Comparison of ENCODE assay signal across 11 cellular contexts in the genomic region with DNA sequence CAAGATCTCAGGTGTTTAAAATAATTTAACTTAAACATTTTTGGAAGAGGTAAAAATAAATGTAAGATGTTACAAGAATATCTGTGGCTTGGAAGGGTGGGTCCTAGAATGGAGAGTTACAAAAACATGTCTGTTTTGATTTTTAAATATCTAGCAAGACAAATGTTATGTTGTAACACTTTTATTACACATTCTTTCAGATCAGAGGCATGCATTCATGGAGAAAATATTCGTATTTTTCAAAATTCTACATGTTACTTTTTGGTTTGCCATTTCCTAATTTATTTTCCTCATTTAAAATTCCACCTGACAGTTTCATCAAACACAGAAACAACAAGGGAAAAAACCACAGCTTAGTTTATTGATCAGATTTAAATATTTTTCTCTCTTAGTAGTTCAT. TPM values are rescaled to one million over a fixed set of nuclear protein-coding genes. Genes with fewer than 3 reads are reported as not detected.
A peak's percentile ranks its signal among the peaks of the same experiment; 100 is the strongest.
DNase-seq lines count a peak whose midpoint lies in the region; ATAC-seq, FAIRE-seq and TF ChIP-seq lines count a peak whose summit lies in the region.
"Had no signal": no experiment of that assay in that cellular context is flagged by ENCODE, and none has a peak within 500 bp of the region (broad histone marks: within the 10 kb centered on the region; RNA-seq: fewer than 3 reads in every experiment).

No MANE protein-coding gene starts in this region.

- H3K9me3 ChIP-seq in CD4-positive, alpha-beta memory T cell (ENCODE audit: control insufficient read depth in 1 of 2, low read length in 2 of 2): no peaks in the 10 kb centered on the region
- H3K9me3 ChIP-seq in right lobe of liver (no peaks in the 10 kb centered on the region), small intestine (ENCODE audit: control insufficient read depth, low read depth) (no peaks in the 10 kb centered on the region)

- H3K4me1 Mint-ChIP-seq in CD4-positive, alpha-beta memory T cell: peaks cover 40 to 62% (median 48%) of the 10 kb centered on the region in 4 donors
- peaks cover 13% of the 10 kb centered on the region for H3K4me1 Mint-ChIP-seq in WTC11
- peaks cover 45% of the 10 kb centered on the region for H3K4me1 Mint-ChIP-seq in activated CD4-positive, alpha-beta T cell treated with anti-CD3 and anti-CD28 coated beads for 36 hours

- peaks cover 41% of the 10 kb centered on the region for H3K4me1 ChIP-seq in CD4-positive, alpha-beta memory T cell (ENCODE audit: insufficient read depth, low read length)
- H3K4me1 ChIP-seq in right lobe of liver: peaks cover 0 to 13% (median 6%) of the 10 kb centered on the region in 4 donors
- H3K4me1 ChIP-seq in small intestine (ENCODE audit: control insufficient read depth in 2 of 2, insufficient read depth in 1 of 2, low read depth in 1 of 2, low read length in 1 of 2): peaks cover 0 to 2% of the 10 kb centered on the region in 2 donors

- TF ChIP-seq CTCF in WTC11 (IDR thresholded peaks at IDR 0.05): no peak
- no peak for TF ChIP-seq CTCF in right lobe of liver (IDR thresholded peaks at IDR 0.05)

- peak; percentile 36 for FAIRE-seq in small intestine (lab: Jason Lieb, UNC)

- POLR2A ChIA-PET in CD4-positive, alpha-beta memory T cell (lab: Charles Lee; ENCODE audit: partially characterized antibody): no interaction called here
- POLR2A ChIA-PET in WTC11 (lab: Charles Lee): no interaction called here
- POLR2A ChIA-PET in activated CD4-positive, alpha-beta T cell treated with anti-CD3 and anti-CD28 coated beads for 36 hours (lab: Charles Lee): no interaction called here

- no peak overlapping the region for H3K4me3 Mint-ChIP-seq in CD4-positive, alpha-beta memory T cell
- no peak overlapping the region for H3K4me3 Mint-ChIP-seq in WTC11
- H3K4me3 Mint-ChIP-seq in activated CD4-positive, alpha-beta T cell treated with anti-CD3 and anti-CD28 coated beads for 36 hours: no peak overlapping the region

- no peak overlapping the region for H3K4me3 ChIP-seq in CD4-positive, alpha-beta memory T cell (ENCODE audit: low read length in 2 of 2)
- H3K4me3 ChIP-seq in right lobe of liver (no peak overlapping the region), small intestine (ENCODE audit: low read depth in 1 of 2, low read length in 2 of 2) (no peak overlapping the region)

- ATAC-seq in WTC11 (no peak), right lobe of liver (no peak), GM21423 (IDR thresholded peaks at IDR 0.05; ENCODE audit: unreplicated experiment) (no peak)
- no peak for ATAC-seq in activated CD4-positive, alpha-beta T cell treated with anti-CD3 and anti-CD28 coated beads for 36 hours

- no peak overlapping the region for H3K27ac ChIP-seq in CD4-positive, alpha-beta memory T cell (ENCODE audit: low read depth, low read length)
- H3K27ac ChIP-seq in right lobe of liver: peak overlapping the region; percentile 28 to 51 (median 39)
- peak overlapping the region in 1 of 2 donors; percentile 72 for H3K27ac ChIP-seq in small intestine (ENCODE audit: low read depth in 1 of 2, low read length in 1 of 2)
- no peak overlapping the region for H3K27ac ChIP-seq in caudate nucleus (ENCODE audit: low read depth, low read length)

- intact Hi-C loops in CD4-positive, alpha-beta memory T cell (cut with micrococcal nuclease): no loop called here
- intact Hi-C loops in right lobe of liver (cut with DNase I): no loop called here
- intact Hi-C loops in activated CD4-positive, alpha-beta T cell treated with anti-CD3 and anti-CD28 coated beads for 36 hours (cut with DNase I, micrococcal nuclease): no loop called here

- H3K36me3 Mint-ChIP-seq in CD4-positive, alpha-beta memory T cell: peaks cover 10 to 12% of the 10 kb centered on the region in 2 donors
- no peaks in the 10 kb centered on the region for H3K36me3 Mint-ChIP-seq in WTC11
- H3K36me3 Mint-ChIP-seq in activated CD4-positive, alpha-beta T cell treated with anti-CD3 and anti-CD28 coated beads for 36 hours (ENCODE audit: low read depth): peaks cover 11% of the 10 kb centered on the region

- CTCF ChIA-PET in CD4-positive, alpha-beta memory T cell (lab: Charles Lee; ENCODE audit: partially characterized antibody): interaction anchor here (1.4 to 3.9 kb wide), 5 partner anchors 10 to 28 kb away, joined by 3 to 15 read pairs (median 6); partner anchors contain the start of gene WBP1L
- CTCF ChIA-PET in WTC11 (lab: Charles Lee): interaction anchor here (0.5 to 2.5 kb wide), 15 partner anchors 10 to 524 kb away, joined by 3 to 11 read pairs (median 3); partner anchors contain the start of genes ARL3 and WBP1L
- CTCF ChIA-PET in activated CD4-positive, alpha-beta T cell treated with anti-CD3 and anti-CD28 coated beads for 36 hours (lab: Charles Lee): interaction anchor here (0.6 to 4.1 kb wide), 6 partner anchors 10 to 148 kb away, joined by 3 to 26 read pairs (median 10); no protein-coding TSS in a partner anchor

- TF ChIP-seq POLR2A in right lobe of liver (IDR thresholded peaks at IDR 0.05): no peak

- no peaks in the 10 kb centered on the region for H3K9me3 Mint-ChIP-seq in CD4-positive, alpha-beta memory T cell
- no peaks in the 10 kb centered on the region for H3K9me3 Mint-ChIP-seq in WTC11
- no peaks in the 10 kb centered on the region for H3K9me3 Mint-ChIP-seq in activated CD4-positive, alpha-beta T cell treated with anti-CD3 and anti-CD28 coated beads for 36 hours (ENCODE audit: low read depth)

- WGBS in right lobe of liver (ENCODE audit: insufficient coverage, low coverage, low lambda C conversion rate, missing lambda C conversion rate): 63% methylated on average over 1 of the region's 1 CpG
- 61 to 93% (median 81%) methylated on average over 1 of the region's 1 CpG for WGBS in small intestine, 3 donors

- H3K27ac Mint-ChIP-seq in CD4-positive, alpha-beta memory T cell: peak overlapping the region in 4 of 7 donors; percentile 8 to 83 (median 53)
- peak overlapping the region; percentile 49 for H3K27ac Mint-ChIP-seq in WTC11
- no peak overlapping the region for H3K27ac Mint-ChIP-seq in activated CD4-positive, alpha-beta T cell treated with anti-CD3 and anti-CD28 coated beads for 36 hours

- no peaks in the 10 kb centered on the region for H3K36me3 ChIP-seq in CD4-positive, alpha-beta memory T cell (ENCODE audit: insufficient read depth, low read length)
- no peaks in the 10 kb centered on the region for H3K36me3 ChIP-seq in right lobe of liver
- H3K36me3 ChIP-seq in small intestine (ENCODE audit: control insufficient read depth in 2 of 2, insufficient read depth in 2 of 2, low read length in 2 of 2): peaks cover 0 to 2% of the 10 kb centered on the region in 2 donors

- H3K27me3 Mint-ChIP-seq in CD4-positive, alpha-beta memory T cell: no peaks in the 10 kb centered on the region
- H3K27me3 Mint-ChIP-seq in WTC11 (ENCODE audit: low read depth): no peaks in the 10 kb centered on the region
- H3K27me3 Mint-ChIP-seq in activated CD4-positive, alpha-beta T cell treated with anti-CD3 and anti-CD28 coated beads for 36 hours: no peaks in the 10 kb centered on the region

- no peak for DNase-seq in CD4-positive, alpha-beta memory T cell
- no peak for DNase-seq in WTC11 (ENCODE audit: low spot score)
- no peak for DNase-seq in right lobe of liver
- no peak for DNase-seq in small intestine
- DNase-seq in SW 1271 (lab: John Stamatoyannopoulos, UW): no peak
- DNase-seq in caudate nucleus (lab: John Stamatoyannopoulos, UW): no peak
- DNase-seq in activated CD4-positive, alpha-beta T cell treated with anti-CD3 and anti-CD28 coated beads for 36 hours: no peak
- DNase-seq: activated naive CD4-positive, alpha-beta T cell treated with Interleukin-2 at 50 U/mL for 16 hours; COR-L47; hippocampal formation had no signal

- H3K27me3 ChIP-seq in CD4-positive, alpha-beta memory T cell (ENCODE audit: insufficient read depth, low read length): no peaks in the 10 kb centered on the region
- H3K27me3 ChIP-seq in right lobe of liver (no peaks in the 10 kb centered on the region), small intestine (ENCODE audit: control insufficient read depth in 2 of 2, insufficient read depth in 2 of 2, low read length in 2 of 2) (no peaks in the 10 kb centered on the region)

TF ChIP-seq in WTC11, 78 proteins besides CTCF, POLR2A, EP300 and RAD21 (continues in another document):
- no peak for TF ChIP-seq EMX1 (CRISPR knock-in tag; IDR thresholded peaks at IDR 0.05)

RNA-seq across cellular contexts. Expression of gene WBP1L, which starts 10.0 kb away (rescaled TPM):
- 10 to 100 TPM; 39.3 to 41.1 TPM for total RNA-seq in CD4-positive, alpha-beta memory T cell
- polyA plus RNA-seq in CD4-positive, alpha-beta memory T cell: 10 to 100 TPM; 25.7 to 34.3 TPM
- total RNA-seq in WTC11 (2021) (25.9 to 26.8 TPM (median 26.4 TPM) in 3 replicates), right lobe of liver (10 to 100 TPM; 24.1 to 58.4 (median 32.8) TPM)
- 10 to 100 TPM; 15.2 to 29.9 (median 16.8) TPM for polyA plus RNA-seq in small intestine
- 10 to 100 TPM; 14.9 to 16.4 TPM for total RNA-seq in activated CD4-positive, alpha-beta T cell treated with anti-CD3 and anti-CD28 coated beads for 36 hours

RNA-seq across cellular contexts. Expression of gene SFXN2, which starts 39.3 kb away (rescaled TPM):
- 10 to 100 TPM; 20.2 to 21.7 TPM for total RNA-seq in CD4-positive, alpha-beta memory T cell
- polyA plus RNA-seq in CD4-positive, alpha-beta memory T cell: 10 to 100 TPM in 1 of 2 donors, 1 to 10 TPM in 1; 9.5 to 11.4 TPM
- 15.7 to 21.2 TPM (median 15.9 TPM) in 3 replicates for total RNA-seq in WTC11 (2021)
- 10 to 100 TPM in 4 of 6 experiments, 1 to 10 TPM in 2; 7.1 to 29.7 (median 16.5) TPM for total RNA-seq in right lobe of liver
- 10 to 100 TPM in 1 of 3 donors, 1 to 10 TPM in 2; 2.0 to 16.9 (median 4.9) TPM for polyA plus RNA-seq in small intestine
- total RNA-seq in activated CD4-positive, alpha-beta T cell treated with anti-CD3 and anti-CD28 coated beads for 36 hours: 10 to 100 TPM; 18.2 to 20.7 TPM

RNA-seq across cellular contexts. Expression of gene ARL3, which starts 39.5 kb away (rescaled TPM):
- total RNA-seq in CD4-positive, alpha-beta memory T cell: 1 to 10 TPM; 3.7 to 4.0 TPM
- polyA plus RNA-seq in CD4-positive, alpha-beta memory T cell: 1 to 10 TPM; 5.8 to 7.3 TPM
- total RNA-seq in WTC11 (2021) (13.3 to 16.1 TPM (median 15.6 TPM) in 3 replicates), right lobe of liver (1 to 10 TPM; 1.1 to 3.3 (median 2.3) TPM)
- polyA plus RNA-seq in small intestine: 1 to 10 TPM; 3.4 to 8.3 (median 4.9) TPM
- total RNA-seq in activated CD4-positive, alpha-beta T cell treated with anti-CD3 and anti-CD28 coated beads for 36 hours: 1 to 10 TPM; 6.4 to 6.9 TPM

Comparison
In these comparisons a context has a peak if more than half of its experiments do, and no peak if none do; other contexts are left out.
1. H3K27ac ChIP-seq: peak in right lobe of liver (3 of 3); none in CD4-positive, alpha-beta memory T cell (single experiment) and caudate nucleus (single experiment).